Comparison of ENCODE assay signal across 1 cellular context in genomic region chr1:36920371-36920770, GRCh38.
TF ChIP-seq lines count a peak whose summit lies in the region.

No MANE protein-coding gene starts in this region.

TF ChIP-seq in GM23338, 12 proteins besides CTCF, POLR2A, EP300 and RAD21 (continued from another document):
- TF ChIP-seq REST (IDR thresholded peaks at IDR 0.05; ENCODE audit: unreplicated experiment) = no peak
- no peak for TF ChIP-seq EZH2phosphoT487 (IDR thresholded peaks at IDR 0.05; ENCODE audit: unreplicated experiment)
